1 cellular context compared by ENCODE assay signal in the genomic region with DNA sequence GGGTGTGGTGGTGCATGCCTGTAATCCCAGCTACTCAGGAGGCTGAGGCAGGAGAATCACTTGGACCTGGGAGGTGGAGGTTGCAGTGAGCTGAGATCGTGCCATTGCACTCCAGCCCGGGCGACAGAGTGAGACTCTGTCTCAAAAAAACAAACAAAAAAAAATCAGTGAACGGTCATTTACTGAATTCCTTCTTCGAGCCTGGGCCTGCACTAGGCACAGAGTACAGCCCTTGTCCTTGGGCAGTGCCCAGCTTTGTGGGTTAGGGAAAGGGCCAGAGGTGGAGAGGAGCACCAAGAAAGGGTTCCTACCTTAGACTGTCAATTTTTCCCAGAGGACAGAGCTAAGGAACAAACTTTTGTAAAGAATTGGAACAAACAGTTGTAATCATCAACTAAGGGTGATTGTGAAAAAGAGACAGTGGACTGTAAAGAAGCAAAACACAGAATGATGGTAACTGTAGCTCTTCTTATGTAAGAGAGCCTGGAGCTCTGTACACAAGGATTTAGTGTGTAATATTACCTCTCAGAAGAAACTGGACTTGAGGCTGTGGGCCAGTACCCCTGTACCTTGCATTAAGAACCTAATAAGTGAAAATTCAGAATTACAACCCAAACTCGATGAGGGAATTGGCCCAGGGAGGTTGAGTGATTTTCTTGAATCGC.
TF ChIP-seq lines count a peak whose summit lies in the region.

No MANE protein-coding gene starts in this region.

TF ChIP-seq in HepG2, 621 proteins besides CTCF, POLR2A, EP300 and RAD21 (continues in another document):
- TF ChIP-seq ZNF230 (CRISPR knock-in tag; IDR thresholded peaks at IDR 0.05) (no peak), SETDB1 (CRISPR knock-in tag; IDR thresholded peaks at IDR 0.05; ENCODE audit: borderline replicate concordance) (no peak), CENPT (CRISPR knock-in tag; IDR thresholded peaks at IDR 0.05; ENCODE audit: low read depth) (no peak), ZNF816 (CRISPR knock-in tag; IDR thresholded peaks at IDR 0.05; ENCODE audit: borderline replicate concordance) (no peak), NFATC3 (CRISPR knock-in tag; IDR thresholded peaks at IDR 0.05) (no peak), ZSCAN30 (CRISPR knock-in tag; IDR thresholded peaks at IDR 0.05) (no peak), ZNF335 (CRISPR knock-in tag; IDR thresholded peaks at IDR 0.05) (no peak), EZH2 (conservative IDR thresholded peaks at IDR 0.05; ENCODE audit: low read depth, low read length) (no peak), ZNF34 (CRISPR knock-in tag; IDR thresholded peaks at IDR 0.05; ENCODE audit: borderline replicate concordance) (no peak), CEBPB (IDR thresholded peaks at IDR 0.05; ENCODE audit: borderline replicate concordance, low read depth, low read length) (no peak), HNRNPUL1 (IDR thresholded peaks at IDR 0.05; ENCODE audit: low read depth, low read length) (no peak), FOXA1 (IDR thresholded peaks at IDR 0.05) (no peak), FOXA1 (CRISPR knock-in tag; IDR thresholded peaks at IDR 0.05) (peak; percentile 58; the same call in 1 of the 2 replicates), GLI4 (CRISPR knock-in tag; IDR thresholded peaks at IDR 0.05; ENCODE audit: borderline replicate concordance) (no peak), TRIM22 (IDR thresholded peaks at IDR 0.05) (no peak), REL (CRISPR knock-in tag; conservative IDR thresholded peaks at IDR 0.05) (no peak), ZFP82 (CRISPR knock-in tag; IDR thresholded peaks at IDR 0.05; ENCODE audit: borderline replicate concordance) (no peak), HDAC1 (CRISPR knock-in tag; IDR thresholded peaks at IDR 0.05) (peak; percentile 28; the same call in 1 of the 2 replicates), IRF2 (CRISPR knock-in tag; IDR thresholded peaks at IDR 0.05) (no peak), ZNF33B (CRISPR knock-in tag; IDR thresholded peaks at IDR 0.05) (no peak), PAXIP1 (CRISPR knock-in tag; conservative IDR thresholded peaks at IDR 0.05) (peak; percentile 47), ZNF264 (CRISPR knock-in tag; IDR thresholded peaks at IDR 0.05) (no peak), FOXP1 (IDR thresholded peaks at IDR 0.05) (no peak), FOXP1 (CRISPR knock-in tag; IDR thresholded peaks at IDR 0.05) (no peak), ZNF432 (CRISPR knock-in tag; IDR thresholded peaks at IDR 0.05; ENCODE audit: borderline replicate concordance) (no peak), SSRP1 (CRISPR knock-in tag; IDR thresholded peaks at IDR 0.05) (no peak), PHF21A (CRISPR knock-in tag; IDR thresholded peaks at IDR 0.05) (peak; percentile 59), SIX1 (CRISPR knock-in tag; IDR thresholded peaks at IDR 0.05; ENCODE audit: borderline replicate concordance) (peak; percentile 22; the same call in 1 of the 2 replicates), PRMT3 (CRISPR knock-in tag; IDR thresholded peaks at IDR 0.05; ENCODE audit: borderline replicate concordance, low read depth) (no peak), ZNF552 (CRISPR knock-in tag; IDR thresholded peaks at IDR 0.05; ENCODE audit: borderline replicate concordance) (no peak), ZNF567 (CRISPR knock-in tag; IDR thresholded peaks at IDR 0.05; ENCODE audit: borderline replicate concordance) (no peak), GFI1 (CRISPR knock-in tag; IDR thresholded peaks at IDR 0.05; ENCODE audit: borderline replicate concordance) (peak; percentile 37; the same call in 1 of the 2 replicates), NCOR1 (IDR thresholded peaks at IDR 0.05; ENCODE audit: borderline replicate concordance, low read length) (0 out of 2 replicates have a peak, but pooled peaks have one; percentile 45), ZNF180 (CRISPR knock-in tag; IDR thresholded peaks at IDR 0.05; ENCODE audit: borderline replicate concordance, low read depth) (no peak), ZNF292 (CRISPR knock-in tag; IDR thresholded peaks at IDR 0.05; ENCODE audit: borderline replicate concordance, low read depth) (0 out of 2 replicates have a peak, but pooled peaks have one; percentile 7), ZNF225 (CRISPR knock-in tag; IDR thresholded peaks at IDR 0.05) (no peak), ZNF282 (IDR thresholded peaks at IDR 0.05; ENCODE audit: partially characterized antibody) (no peak), ZNF430 (CRISPR knock-in tag; IDR thresholded peaks at IDR 0.05) (no peak), HMG20A (CRISPR knock-in tag; IDR thresholded peaks at IDR 0.05; ENCODE audit: borderline replicate concordance) (0 out of 2 replicates have a peak, but pooled peaks have one; percentile 28), HOXA5 (CRISPR knock-in tag; IDR thresholded peaks at IDR 0.05) (no peak), ATAD3A (CRISPR knock-in tag; IDR thresholded peaks at IDR 0.05) (no peak), ZNF17 (CRISPR knock-in tag; IDR thresholded peaks at IDR 0.05) (no peak), CHCHD3 (CRISPR knock-in tag; IDR thresholded peaks at IDR 0.05) (no peak), TAF1 (CRISPR knock-in tag; IDR thresholded peaks at IDR 0.05) (no peak), MXD4 (CRISPR knock-in tag; IDR thresholded peaks at IDR 0.05) (no peak)
- TF ChIP-seq, protein P1, sequence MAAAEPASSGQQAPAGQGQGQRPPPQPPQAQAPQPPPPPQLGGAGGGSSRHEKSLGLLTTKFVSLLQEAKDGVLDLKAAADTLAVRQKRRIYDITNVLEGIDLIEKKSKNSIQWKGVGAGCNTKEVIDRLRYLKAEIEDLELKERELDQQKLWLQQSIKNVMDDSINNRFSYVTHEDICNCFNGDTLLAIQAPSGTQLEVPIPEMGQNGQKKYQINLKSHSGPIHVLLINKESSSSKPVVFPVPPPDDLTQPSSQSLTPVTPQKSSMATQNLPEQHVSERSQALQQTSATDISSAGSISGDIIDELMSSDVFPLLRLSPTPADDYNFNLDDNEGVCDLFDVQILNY (CRISPR knock-in tag; conservative IDR thresholded peaks at IDR 0.05): no peak
- TF ChIP-seq, protein P2, sequence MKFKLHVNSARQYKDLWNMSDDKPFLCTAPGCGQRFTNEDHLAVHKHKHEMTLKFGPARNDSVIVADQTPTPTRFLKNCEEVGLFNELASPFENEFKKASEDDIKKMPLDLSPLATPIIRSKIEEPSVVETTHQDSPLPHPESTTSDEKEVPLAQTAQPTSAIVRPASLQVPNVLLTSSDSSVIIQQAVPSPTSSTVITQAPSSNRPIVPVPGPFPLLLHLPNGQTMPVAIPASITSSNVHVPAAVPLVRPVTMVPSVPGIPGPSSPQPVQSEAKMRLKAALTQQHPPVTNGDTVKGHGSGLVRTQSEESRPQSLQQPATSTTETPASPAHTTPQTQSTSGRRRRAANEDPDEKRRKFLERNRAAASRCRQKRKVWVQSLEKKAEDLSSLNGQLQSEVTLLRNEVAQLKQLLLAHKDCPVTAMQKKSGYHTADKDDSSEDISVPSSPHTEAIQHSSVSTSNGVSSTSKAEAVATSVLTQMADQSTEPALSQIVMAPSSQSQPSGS (CRISPR knock-in tag; IDR thresholded peaks at IDR 0.05): no peak
- TF ChIP-seq, protein P3, sequence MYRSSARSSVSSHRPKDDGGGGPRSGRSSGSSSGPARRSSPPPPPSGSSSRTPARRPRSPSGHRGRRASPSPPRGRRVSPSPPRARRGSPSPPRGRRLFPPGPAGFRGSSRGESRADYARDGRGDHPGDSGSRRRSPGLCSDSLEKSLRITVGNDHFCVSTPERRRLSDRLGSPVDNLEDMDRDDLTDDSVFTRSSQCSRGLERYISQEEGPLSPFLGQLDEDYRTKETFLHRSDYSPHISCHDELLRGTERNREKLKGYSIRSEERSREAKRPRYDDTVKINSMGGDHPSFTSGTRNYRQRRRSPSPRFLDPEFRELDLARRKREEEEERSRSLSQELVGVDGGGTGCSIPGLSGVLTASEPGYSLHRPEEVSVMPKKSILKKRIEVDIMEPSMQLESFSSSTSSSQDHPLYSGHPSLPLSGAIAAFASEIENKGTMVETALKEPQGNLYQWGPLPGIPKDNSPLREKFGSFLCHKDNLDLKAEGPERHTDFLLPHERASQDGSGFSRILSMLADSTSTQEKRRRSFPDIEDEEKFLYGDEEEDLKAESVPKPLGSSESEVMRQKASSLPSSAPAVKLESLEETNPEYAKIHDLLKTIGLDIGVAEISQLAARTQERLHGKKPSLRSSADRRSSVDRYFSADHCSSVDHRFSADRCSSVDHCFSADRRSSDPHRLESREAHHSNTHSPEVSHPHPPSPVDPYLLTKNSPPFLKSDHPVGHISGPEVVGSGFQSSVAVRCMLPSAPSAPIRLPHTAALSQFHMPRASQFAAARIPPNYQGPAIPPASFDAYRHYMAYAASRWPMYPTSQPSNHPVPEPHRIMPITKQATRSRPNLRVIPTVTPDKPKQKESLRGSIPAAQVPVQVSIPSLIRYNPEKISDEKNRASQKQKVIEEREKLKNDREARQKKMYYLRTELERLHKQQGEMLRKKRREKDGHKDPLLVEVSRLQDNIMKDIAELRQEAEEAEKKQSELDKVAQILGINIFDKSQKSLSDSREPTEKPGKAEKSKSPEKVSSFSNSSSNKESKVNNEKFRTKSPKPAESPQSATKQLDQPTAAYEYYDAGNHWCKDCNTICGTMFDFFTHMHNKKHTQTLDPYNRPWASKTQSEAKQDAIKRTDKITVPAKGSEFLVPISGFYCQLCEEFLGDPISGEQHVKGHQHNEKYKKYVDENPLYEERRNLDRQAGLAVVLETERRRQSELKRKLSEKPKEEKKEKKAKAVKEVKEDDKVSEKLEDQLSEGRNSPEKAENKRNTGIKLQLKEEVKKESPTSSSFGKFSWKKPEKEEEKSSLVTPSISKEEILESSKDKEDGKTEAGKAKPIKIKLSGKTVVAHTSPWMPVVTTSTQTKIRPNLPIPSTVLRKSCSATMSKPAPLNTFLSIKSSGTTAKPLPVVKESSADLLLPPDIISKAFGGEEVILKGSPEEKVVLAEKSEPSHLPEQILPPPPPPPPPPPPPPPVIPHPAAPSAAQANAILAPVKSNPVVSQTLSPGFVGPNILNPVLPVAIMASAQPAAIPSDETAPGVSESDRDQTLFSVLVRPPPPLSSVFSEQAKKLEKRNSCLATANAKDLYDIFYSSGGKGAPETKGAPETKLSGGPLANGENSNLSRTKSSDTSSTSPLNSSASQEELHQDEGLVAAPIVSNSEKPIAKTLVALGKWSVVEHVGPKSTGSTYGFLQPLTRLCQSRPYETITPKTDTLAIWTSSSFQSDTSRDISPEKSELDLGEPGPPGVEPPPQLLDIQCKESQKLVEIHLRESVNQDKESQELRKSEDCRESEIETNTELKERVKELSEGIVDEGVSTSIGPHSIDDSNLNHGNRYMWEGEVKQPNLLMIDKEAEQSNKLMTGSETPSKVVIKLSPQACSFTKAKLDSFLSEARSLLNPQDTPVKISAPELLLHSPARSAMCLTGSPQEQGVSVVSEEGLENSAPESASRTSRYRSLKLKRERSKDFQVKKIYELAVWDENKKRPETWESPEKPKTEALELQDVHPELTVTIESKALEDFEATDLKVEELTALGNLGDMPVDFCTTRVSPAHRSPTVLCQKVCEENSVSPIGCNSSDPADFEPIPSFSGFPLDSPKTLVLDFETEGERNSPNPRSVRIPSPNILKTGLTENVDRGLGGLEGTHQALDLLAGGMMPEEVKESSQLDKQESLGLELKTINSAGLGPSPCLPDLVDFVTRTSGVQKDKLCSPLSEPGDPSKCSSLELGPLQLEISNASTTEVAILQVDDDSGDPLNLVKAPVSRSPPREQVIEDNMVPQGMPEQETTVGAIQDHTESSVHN (CRISPR knock-in tag; IDR thresholded peaks at IDR 0.05): no peak
- TF ChIP-seq, protein P4, sequence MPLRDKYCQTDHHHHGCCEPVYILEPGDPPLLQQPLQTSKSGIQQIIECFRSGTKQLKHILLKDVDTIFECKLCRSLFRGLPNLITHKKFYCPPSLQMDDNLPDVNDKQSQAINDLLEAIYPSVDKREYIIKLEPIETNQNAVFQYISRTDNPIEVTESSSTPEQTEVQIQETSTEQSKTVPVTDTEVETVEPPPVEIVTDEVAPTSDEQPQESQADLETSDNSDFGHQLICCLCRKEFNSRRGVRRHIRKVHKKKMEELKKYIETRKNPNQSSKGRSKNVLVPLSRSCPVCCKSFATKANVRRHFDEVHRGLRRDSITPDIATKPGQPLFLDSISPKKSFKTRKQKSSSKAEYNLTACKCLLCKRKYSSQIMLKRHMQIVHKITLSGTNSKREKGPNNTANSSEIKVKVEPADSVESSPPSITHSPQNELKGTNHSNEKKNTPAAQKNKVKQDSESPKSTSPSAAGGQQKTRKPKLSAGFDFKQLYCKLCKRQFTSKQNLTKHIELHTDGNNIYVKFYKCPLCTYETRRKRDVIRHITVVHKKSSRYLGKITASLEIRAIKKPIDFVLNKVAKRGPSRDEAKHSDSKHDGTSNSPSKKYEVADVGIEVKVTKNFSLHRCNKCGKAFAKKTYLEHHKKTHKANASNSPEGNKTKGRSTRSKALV (CRISPR knock-in tag; IDR thresholded peaks at IDR 0.05): no peak
